In the genomic region with DNA sequence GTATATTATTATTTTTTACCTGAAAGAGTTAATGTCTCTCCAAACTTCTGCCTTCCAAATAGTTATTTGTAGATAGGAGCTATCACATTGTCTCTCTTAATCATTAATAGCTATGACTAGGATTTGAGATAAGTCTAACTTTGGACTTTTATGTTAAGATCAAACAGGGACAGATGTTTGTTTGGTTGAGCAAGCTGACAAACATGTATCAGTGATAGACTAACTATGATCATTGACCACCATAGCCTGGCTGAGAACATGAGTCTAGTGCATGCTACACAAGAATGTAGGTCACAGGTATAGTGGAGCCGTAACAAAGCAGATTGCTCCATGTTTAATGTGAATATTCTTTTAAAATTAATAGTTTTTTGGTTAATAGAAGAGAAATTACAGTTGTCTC, we compare ENCODE assay signal across 1 cellular context.
A peak's percentile ranks its signal among the peaks of the same experiment; 100 is the strongest.
TF ChIP-seq lines count a peak whose summit lies in the region.
"Not testable (repeated sequence)": the region's sequence is repeated elsewhere in the genome, so short reads cannot be mapped to it uniquely, and the experiment has no call there.

No MANE protein-coding gene starts in this region.

TF ChIP-seq in HepG2, 621 proteins besides CTCF, POLR2A, EP300 and RAD21 (continued from another document):
- TF ChIP-seq SOX13 (IDR thresholded peaks at IDR 0.05); FOXP1 (IDR thresholded peaks at IDR 0.05); NR2F6 (CRISPR knock-in tag; IDR thresholded peaks at IDR 0.05); CREM (CRISPR knock-in tag; IDR thresholded peaks at IDR 0.05): not testable (repeated sequence)
- TF ChIP-seq SOX13 (CRISPR knock-in tag; conservative IDR thresholded peaks at IDR 0.05 in 1 of 2, IDR thresholded peaks at IDR 0.05 in 1 of 2) (peak in 1 of 2 experiments; percentile 59; a peak in 1 of 4 replicates), MLX (CRISPR knock-in tag; IDR thresholded peaks at IDR 0.05) (peak; percentile 98), FOSL2 (CRISPR knock-in tag; IDR thresholded peaks at IDR 0.05) (peak; percentile 49), SAP130 (CRISPR knock-in tag; IDR thresholded peaks at IDR 0.05; ENCODE audit: low read depth) (peak; percentile 41; the same call in 1 of the 2 replicates), FOXP1 (CRISPR knock-in tag; IDR thresholded peaks at IDR 0.05) (peak; percentile 56; the same call in 1 of the 2 replicates), ARID5B (CRISPR knock-in tag; IDR thresholded peaks at IDR 0.05) (peak; percentile 67), ZNF652 (CRISPR knock-in tag; IDR thresholded peaks at IDR 0.05; ENCODE audit: borderline replicate concordance, low read depth) (peak; percentile 91), SOX5 (CRISPR knock-in tag; IDR thresholded peaks at IDR 0.05; ENCODE audit: borderline replicate concordance) (peak; percentile 22; the same call in 1 of the 2 replicates), NR2F6 (IDR thresholded peaks at IDR 0.05) (0 out of 2 replicates have a peak, but pooled peaks have one; percentile 14), NFIC (IDR thresholded peaks at IDR 0.05; ENCODE audit: low read length) (peak; percentile 35; the same call in 1 of the 2 replicates), PAXIP1 (CRISPR knock-in tag; conservative IDR thresholded peaks at IDR 0.05) (peak; percentile 60), KDM6A (CRISPR knock-in tag; IDR thresholded peaks at IDR 0.05; ENCODE audit: low read depth) (peak; percentile 55; the same call in 1 of the 2 replicates), GATA4 (IDR thresholded peaks at IDR 0.05; ENCODE audit: borderline replicate concordance, low read depth) (peak; percentile 54; the same call in 1 of the 2 replicates), RXRB (CRISPR knock-in tag; IDR thresholded peaks at IDR 0.05; ENCODE audit: borderline replicate concordance) (peak; percentile 87), HNF1A (IDR thresholded peaks at IDR 0.05; ENCODE audit: low read depth) (peak; percentile 81), HNF1A (CRISPR knock-in tag; IDR thresholded peaks at IDR 0.05; ENCODE audit: borderline replicate concordance) (peak; percentile 24; the same call in 1 of the 2 replicates), HNF4A (CRISPR knock-in tag; IDR thresholded peaks at IDR 0.05) (peak; percentile 36), NCOA2 (CRISPR knock-in tag; IDR thresholded peaks at IDR 0.05) (peak; percentile 83), FOXA3 (CRISPR knock-in tag; IDR thresholded peaks at IDR 0.05) (peak; percentile 55; the same call in 1 of the 2 replicates), ISL2 (CRISPR knock-in tag; IDR thresholded peaks at IDR 0.05) (peak; percentile 81), PPARG (CRISPR knock-in tag; conservative IDR thresholded peaks at IDR 0.05) (peak; percentile 95), RARA (CRISPR knock-in tag; IDR thresholded peaks at IDR 0.05) (peak; percentile 36; the same call in 1 of the 2 replicates), TCF7 (IDR thresholded peaks at IDR 0.05; ENCODE audit: low read depth) (peak; percentile 73), IRF2 (CRISPR knock-in tag; IDR thresholded peaks at IDR 0.05) (0 out of 2 replicates have a peak, but pooled peaks have one; percentile 24), CREM (IDR thresholded peaks at IDR 0.05) (peak; percentile 69), ARID3A (IDR thresholded peaks at IDR 0.05; ENCODE audit: low read depth, low read length) (peak; percentile 61; the same call in 1 of the 2 replicates), TEAD3 (CRISPR knock-in tag; optimal IDR thresholded peaks at IDR 0.05; ENCODE audit: borderline replicate concordance) (peak; percentile 47), MED1 (CRISPR knock-in tag; IDR thresholded peaks at IDR 0.05) (peak; percentile 76), HDAC2 (CRISPR knock-in tag; IDR thresholded peaks at IDR 0.05) (0 out of 2 replicates have a peak, but pooled peaks have one; percentile 33), MLXIP (CRISPR knock-in tag; IDR thresholded peaks at IDR 0.05; ENCODE audit: borderline replicate concordance) (peak; percentile 79; the same call in 1 of the 2 replicates)
- TF ChIP-seq, protein P1, sequence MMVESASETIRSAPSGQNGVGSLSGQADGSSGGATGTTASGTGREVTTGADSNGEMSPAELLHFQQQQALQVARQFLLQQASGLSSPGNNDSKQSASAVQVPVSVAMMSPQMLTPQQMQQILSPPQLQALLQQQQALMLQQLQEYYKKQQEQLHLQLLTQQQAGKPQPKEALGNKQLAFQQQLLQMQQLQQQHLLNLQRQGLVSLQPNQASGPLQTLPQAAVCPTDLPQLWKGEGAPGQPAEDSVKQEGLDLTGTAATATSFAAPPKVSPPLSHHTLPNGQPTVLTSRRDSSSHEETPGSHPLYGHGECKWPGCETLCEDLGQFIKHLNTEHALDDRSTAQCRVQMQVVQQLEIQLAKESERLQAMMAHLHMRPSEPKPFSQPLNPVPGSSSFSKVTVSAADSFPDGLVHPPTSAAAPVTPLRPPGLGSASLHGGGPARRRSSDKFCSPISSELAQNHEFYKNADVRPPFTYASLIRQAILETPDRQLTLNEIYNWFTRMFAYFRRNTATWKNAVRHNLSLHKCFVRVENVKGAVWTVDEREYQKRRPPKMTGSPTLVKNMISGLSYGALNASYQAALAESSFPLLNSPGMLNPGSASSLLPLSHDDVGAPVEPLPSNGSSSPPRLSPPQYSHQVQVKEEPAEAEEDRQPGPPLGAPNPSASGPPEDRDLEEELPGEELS (CRISPR knock-in tag; IDR thresholded peaks at IDR 0.05), result peak; percentile 46; the same call in 1 of the 2 replicates
